Comparison of ENCODE assay signal across 32 cellular contexts in the genomic region with DNA sequence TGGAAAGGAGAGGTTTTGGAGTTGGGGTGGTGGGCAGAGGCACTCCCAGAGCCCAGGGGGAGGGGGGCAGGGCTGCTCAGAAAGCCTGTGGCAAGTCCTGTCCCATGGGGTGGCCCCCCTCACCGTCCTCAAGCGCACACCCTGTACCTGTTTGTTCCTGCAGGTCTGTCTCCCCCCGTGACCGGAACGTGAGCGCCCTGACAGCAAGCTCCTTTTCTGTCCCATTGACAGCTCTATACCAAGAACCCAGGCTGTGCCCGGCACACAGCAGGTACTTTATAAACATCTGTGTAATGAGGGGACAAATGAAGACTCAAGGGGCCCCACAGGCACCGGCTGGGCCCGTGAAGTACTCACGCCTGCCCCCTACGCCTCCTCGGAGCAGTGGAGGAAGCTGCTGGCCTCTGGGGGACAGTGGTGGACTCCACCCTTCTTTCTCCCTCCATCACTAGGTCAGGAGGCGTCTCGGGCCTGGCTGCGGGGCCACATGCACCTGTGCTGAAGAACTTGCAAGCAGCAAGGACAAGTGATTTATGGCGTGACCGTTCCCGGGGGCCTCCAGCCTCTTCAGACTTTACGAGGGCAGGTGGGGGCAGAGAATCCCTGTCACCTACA.
"Had no signal": no experiment of that assay in that cellular context is flagged by ENCODE, and none has a peak within 500 bp of the region (broad histone marks: within the 10 kb centered on the region; RNA-seq: fewer than 3 reads in every experiment).

No MANE protein-coding gene starts in this region.

- DNase-seq: cortex of kidney; effector memory CD8-positive, alpha-beta T cell; erythroblast; esophagus squamous epithelium; foreskin melanocyte; glutamatergic neuron; hippocampal formation; kidney glomerular epithelial cell; left colon; mesenchymal stem cell; naive B cell; stimulated activated CD4-positive, alpha-beta T cell treated with anti-CD3 and anti-CD28 coated beads, Interleukin-12 subunit alpha, Interleukin-12 subunit beta, amount 100 ng/mL, for 4 hours; stimulated activated CD4-positive, alpha-beta T cell treated with anti-CD3 and anti-CD28 coated beads, Interleukin-1b, Interleukin-23, amount 100 ng/mL, for 48 hours; stimulated activated CD4-positive, alpha-beta T cell treated with anti-CD3 and anti-CD28 coated beads, Interleukin-4, amount 100 ng/mL, for 1 hour; stimulated activated CD8-positive, alpha-beta memory T cell treated with anti-CD3 and anti-CD28 coated beads, Interleukin-4, amount 100 ng/mL, for 48 hours; stimulated activated naive CD4-positive, alpha-beta T cell; stimulated activated naive CD8-positive, alpha-beta T cell treated with anti-CD3 and anti-CD28 coated beads, Interleukin-15, amount 100 ng/mL, for 72 hours; transverse colon; upper lobe of right lung; uterus had no signal

- H3K4me2 ChIP-seq: smooth muscle cell had no signal

- H3K27ac ChIP-seq: esophagus squamous epithelium, heart right ventricle, neutrophil, parathyroid adenoma, suprapubic skin, transverse colon, upper lobe of right lung, uterus had no signal

- H2AFZ ChIP-seq: parathyroid adenoma had no signal

- H3K27me3 ChIP-seq: neutrophil, transverse colon, uterus had no signal

- H3K36me3 ChIP-seq: esophagus squamous epithelium, heart right ventricle, neutrophil, suprapubic skin, transverse colon, upper lobe of right lung, uterus had no signal

- H3K4me1 Mint-ChIP-seq: mesothelial cell of epicardium; stimulated activated naive CD8-positive, alpha-beta T cell treated with anti-CD3 and anti-CD28 coated beads, Interleukin-15, amount 100 ng/mL, for 72 hours had no signal

- ATAC-seq: effector memory CD8-positive, alpha-beta T cell; heart right ventricle; left colon; mucosa of descending colon; sciatic nerve; stimulated activated naive CD8-positive, alpha-beta T cell treated with anti-CD3 and anti-CD28 coated beads, Interleukin-15, amount 100 ng/mL, for 72 hours; upper lobe of right lung had no signal

- H3K4me3 ChIP-seq: esophagus squamous epithelium, heart right ventricle, lung, mucosa of descending colon, smooth muscle cell, suprapubic skin, transverse colon, upper lobe of right lung, uterus had no signal

- H3K4me1 ChIP-seq: esophagus squamous epithelium, heart right ventricle, parathyroid adenoma, suprapubic skin, transverse colon, upper lobe of right lung, uterus had no signal

- H3K9me3 Mint-ChIP-seq: effector memory CD8-positive, alpha-beta T cell; mesothelial cell of epicardium; naive B cell; stimulated activated naive CD8-positive, alpha-beta T cell treated with anti-CD3 and anti-CD28 coated beads, Interleukin-15, amount 100 ng/mL, for 72 hours had no signal

- H3K36me3 Mint-ChIP-seq: mesothelial cell of epicardium, naive B cell had no signal

- H3K4me3 Mint-ChIP-seq: effector memory CD8-positive, alpha-beta T cell; mesothelial cell of epicardium; stimulated activated naive CD8-positive, alpha-beta T cell treated with anti-CD3 and anti-CD28 coated beads, Interleukin-15, amount 100 ng/mL, for 72 hours had no signal

- FAIRE-seq: endometrium, islet of Langerhans had no signal

- H3K9ac ChIP-seq: parathyroid adenoma had no signal

- H3K27ac Mint-ChIP-seq: effector memory CD8-positive, alpha-beta T cell; mesothelial cell of epicardium; naive B cell; progenitor cell of endocrine pancreas; stimulated activated naive CD8-positive, alpha-beta T cell treated with anti-CD3 and anti-CD28 coated beads, Interleukin-15, amount 100 ng/mL, for 72 hours had no signal

- H3K9me3 ChIP-seq: heart right ventricle, mucosa of descending colon, neutrophil, suprapubic skin, transverse colon, upper lobe of right lung, uterus had no signal
